In the genomic region with DNA sequence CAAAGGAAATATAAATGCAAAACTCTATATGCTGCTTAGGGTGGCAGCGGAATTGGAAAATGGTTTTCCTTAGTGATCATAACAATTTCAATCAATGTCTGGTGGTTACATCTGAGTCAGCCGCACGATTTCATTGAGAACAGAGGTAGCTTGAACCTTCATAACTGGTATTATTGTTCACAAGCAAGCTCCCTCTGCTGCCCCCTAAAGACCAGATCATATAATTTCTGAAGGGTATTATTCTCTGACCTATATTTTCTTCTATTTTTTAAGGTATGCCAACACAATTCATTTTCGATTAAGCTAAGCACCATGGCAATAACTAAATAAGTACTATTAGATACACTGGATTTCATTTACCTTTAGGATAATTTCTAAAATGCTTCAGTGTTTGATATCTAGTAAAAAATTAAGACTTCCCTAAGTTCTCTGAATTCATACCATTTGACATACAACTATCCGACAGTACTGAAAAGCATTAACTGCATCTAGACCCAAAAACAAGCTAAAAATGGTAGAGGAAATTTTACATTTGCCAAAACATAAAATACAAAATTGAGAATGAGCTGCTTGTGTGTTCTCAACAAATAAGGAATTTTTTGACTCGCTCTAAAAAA, we compare ENCODE assay signal across 8 cellular contexts.
DNase-seq lines count a peak whose midpoint lies in the region; ATAC-seq and TF ChIP-seq lines count a peak whose summit lies in the region.

No MANE protein-coding gene starts in this region.

- H3K27ac Mint-ChIP-seq in CD4-positive, alpha-beta T cell = no peak overlapping the region
- H3K27ac Mint-ChIP-seq in immature natural killer cell = no peak overlapping the region

- no peaks in the 10 kb centered on the region for H3K9me2 ChIP-seq in OCI-LY7 (ENCODE audit: insufficient read depth, low read length)

- no peaks in the 10 kb centered on the region for H3K36me3 Mint-ChIP-seq in CD4-positive, alpha-beta T cell (ENCODE audit: low read depth)
- H3K36me3 Mint-ChIP-seq in immature natural killer cell = no peaks in the 10 kb centered on the region

- no peaks in the 10 kb centered on the region for H3K9me3 Mint-ChIP-seq in CD4-positive, alpha-beta T cell
- H3K9me3 Mint-ChIP-seq in immature natural killer cell = peaks cover 1 to 10% (median 3%) of the 10 kb centered on the region in 6 donors

- H3K27me3 ChIP-seq in CD4-positive, alpha-beta T cell (ENCODE audit: control insufficient read depth, insufficient read depth, low read length) = peaks cover 4% of the 10 kb centered on the region

- no peaks in the 10 kb centered on the region for H3K79me2 ChIP-seq in OCI-LY7 (ENCODE audit: insufficient read depth, low read depth, low read length)

- no TSS peak for BruUV-seq in OCI-LY7 (replicated peaks; lab: Mats Ljungman, UMichigan)

- H3K4me1 Mint-ChIP-seq in CD4-positive, alpha-beta T cell (ENCODE audit: low read depth) = no peaks in the 10 kb centered on the region
- H3K4me1 Mint-ChIP-seq in immature natural killer cell = no peaks in the 10 kb centered on the region

- no peak overlapping the region for H3K4me3 Mint-ChIP-seq in CD4-positive, alpha-beta T cell
- H3K4me3 Mint-ChIP-seq in immature natural killer cell = no peak overlapping the region

- CTCF ChIA-PET in OCI-LY7 (lab: Charles Lee; ENCODE audit: unreplicated experiment) = no interaction called here
- CTCF ChIA-PET in CD4-positive, alpha-beta T cell (lab: Charles Lee) = no interaction called here

- H3K4me3 ChIP-seq in OCI-LY7 (ENCODE audit: low read depth, low read length, poor library complexity, severe bottlenecking) = no peak overlapping the region
- no peak overlapping the region for H3K4me3 ChIP-seq in epithelial cell of proximal tubule (ENCODE audit: low read depth, low read length)

- no peaks in the 10 kb centered on the region for H4K20me1 ChIP-seq in OCI-LY7 (ENCODE audit: insufficient read depth, low read length)

- H3K9me3 ChIP-seq in OCI-LY7 (ENCODE audit: low read length) = no peaks in the 10 kb centered on the region
- H3K9me3 ChIP-seq in CD4-positive, alpha-beta T cell (ENCODE audit: control insufficient read depth, low read length) = no peaks in the 10 kb centered on the region

- peak; percentile 46 for DNase-seq in DMS153 treated with DMSO at 0.1 percent for 48 hours (lab: John Stamatoyannopoulos, UW; ENCODE audit: unreplicated experiment)
- DNase-seq in DMS153 (lab: John Stamatoyannopoulos, UW) = no peak
- DNase-seq in OCI-LY7 (ENCODE audit: low spot score) = peak; percentile 37
- no peak for DNase-seq in epithelial cell of proximal tubule (ENCODE audit: low read depth)
- DNase-seq in renal cortical epithelial cell (ENCODE audit: low read depth) = peak; percentile 52
- no peak for DNase-seq in CD4-positive, alpha-beta T cell
- DNase-seq in immature natural killer cell = no peak

- no peak overlapping the region for H3K27ac ChIP-seq in OCI-LY7 (ENCODE audit: low read depth, low read length, poor library complexity, severe bottlenecking)
- no peak overlapping the region for H3K27ac ChIP-seq in CD4-positive, alpha-beta T cell (ENCODE audit: low read depth, low read length)

- peak; percentile 55 for ATAC-seq in HG02642 (IDR thresholded peaks at IDR 0.05; ENCODE audit: poor library complexity, unreplicated experiment)
- ATAC-seq in CD4-positive, alpha-beta T cell (ENCODE audit: poor library complexity) = no peak

- H3K4me1 ChIP-seq in OCI-LY7 (ENCODE audit: insufficient read depth, low read length, poor library complexity, severe bottlenecking) = no peaks in the 10 kb centered on the region

- POLR2A ChIA-PET in OCI-LY7 (lab: Charles Lee) = interaction anchor here (0.7 to 1.7 kb wide), 5 partner anchors 12 to 55 kb away, joined by 3 to 7 read pairs (median 4); no protein-coding TSS in a partner anchor
- POLR2A ChIA-PET in CD4-positive, alpha-beta T cell (lab: Charles Lee) = no interaction called here

- no peaks in the 10 kb centered on the region for H3K36me3 ChIP-seq in OCI-LY7 (ENCODE audit: insufficient read depth, low read length)

- no peak overlapping the region for H2AFZ ChIP-seq in OCI-LY7 (ENCODE audit: low read length)

- intact Hi-C loops in OCI-LY7 (cut with micrococcal nuclease; ENCODE audit: unreplicated experiment) = loop anchor here (10.0 kb wide), 1 partner anchor 342 kb away; no protein-coding TSS in a partner anchor
- intact Hi-C loops in CD4-positive, alpha-beta T cell (cut with DNase I, micrococcal nuclease) = no loop called here

- H3K27me3 Mint-ChIP-seq in CD4-positive, alpha-beta T cell = peaks cover 59% of the 10 kb centered on the region
- H3K27me3 Mint-ChIP-seq in immature natural killer cell (ENCODE audit: low read depth in 3 of 3) = peaks cover 1 to 12% (median 2%) of the 10 kb centered on the region in 3 donors

- peak; percentile 84 for TF ChIP-seq CTCF in OCI-LY7 (conservative IDR thresholded peaks at IDR 0.05; ENCODE audit: low read length)
- peak; percentile 71 for TF ChIP-seq CTCF in epithelial cell of proximal tubule (conservative IDR thresholded peaks at IDR 0.05; ENCODE audit: low read depth, low read length)
- no peak for TF ChIP-seq CTCF in CD4-positive, alpha-beta T cell (IDR thresholded peaks at IDR 0.05)

- no peak overlapping the region for H3K4me2 ChIP-seq in OCI-LY7 (ENCODE audit: low read length)

Comparison
In these comparisons a context has a peak if more than half of its experiments do, and no peak if none do; other contexts are left out.
1. DNase-seq: peak in DMS153 treated with DMSO at 0.1 percent for 48 hours (single experiment), OCI-LY7 (single experiment) and renal cortical epithelial cell (single experiment); none in DMS153 (single experiment), epithelial cell of proximal tubule (single experiment), CD4-positive, alpha-beta T cell (0 of 10) and immature natural killer cell (0 of 3).